9 cellular contexts compared by ENCODE assay signal in genomic region chr13:37001921-37002250, GRCh38. TPM values are rescaled to one million over a fixed set of nuclear protein-coding genes. Genes with fewer than 3 reads are reported as not detected.
DNase-seq lines count a peak whose midpoint lies in the region; ATAC-seq and TF ChIP-seq lines count a peak whose summit lies in the region.
"Had no signal": no experiment of that assay in that cellular context is flagged by ENCODE, and none has a peak within 500 bp of the region (broad histone marks: within the 10 kb centered on the region; RNA-seq: fewer than 3 reads in every experiment).

No MANE protein-coding gene starts in this region.

- H3K4me3 Mint-ChIP-seq in activated naive CD4-positive, alpha-beta T cell treated with anti-CD3 and anti-CD28 coated beads, Interleukin-2, amount 50 U/mL, for 24 hours: peak overlapping the region; percentile 99

- H3K9me3 ChIP-seq in SJSA1 (replicated peaks) (no peaks in the 10 kb centered on the region), stomach (no peaks in the 10 kb centered on the region)

- peaks cover 9% of the 10 kb centered on the region for H3K36me3 Mint-ChIP-seq in activated naive CD4-positive, alpha-beta T cell treated with anti-CD3 and anti-CD28 coated beads, Interleukin-2, amount 50 U/mL, for 24 hours

- no peak for TF ChIP-seq EP300 in stomach (IDR thresholded peaks at IDR 0.05)

- H3K27me3 Mint-ChIP-seq in activated naive CD4-positive, alpha-beta T cell treated with anti-CD3 and anti-CD28 coated beads, Interleukin-2, amount 50 U/mL, for 24 hours: no peaks in the 10 kb centered on the region

- no peak for DNase-seq in activated naive CD4-positive, alpha-beta T cell (lab: John Stamatoyannopoulos, UW)
- DNase-seq in SJSA1 (ENCODE audit: low read depth in 1 of 2, low spot score in 2 of 2) (no peak), fibroblast of mammary gland (ENCODE audit: low read depth) (no peak), stomach (no peak), DMS153 treated with DMSO at 0.1 percent for 48 hours (lab: John Stamatoyannopoulos, UW; ENCODE audit: unreplicated experiment) (no peak)
- DNase-seq: GOT3 had no signal

- H3K36me3 ChIP-seq in SJSA1 (peaks cover 55% of the 10 kb centered on the region), stomach (peaks cover 12 to 46% (median 41%) of the 10 kb centered on the region in 4 donors)

- H3K27me3 ChIP-seq in SJSA1 (replicated peaks): no peaks in the 10 kb centered on the region
- H3K27me3 ChIP-seq in stomach: no peaks in the 10 kb centered on the region

- no peak for TF ChIP-seq CTCF in fibroblast of mammary gland (conservative IDR thresholded peaks at IDR 0.05; ENCODE audit: control insufficient read depth, insufficient read depth, low read depth, low read length)
- TF ChIP-seq CTCF in stomach (IDR thresholded peaks at IDR 0.05): no peak

- 14 to 23% (median 17%) methylated on average over 3 of the region's 3 CpGs for WGBS in stomach, 5 donors

- H3K27ac ChIP-seq in SJSA1 (no peak overlapping the region), stomach (peak overlapping the region in 1 of 5 donors; percentile 96)

- no peaks in the 10 kb centered on the region for H3K9me3 Mint-ChIP-seq in activated naive CD4-positive, alpha-beta T cell treated with anti-CD3 and anti-CD28 coated beads, Interleukin-2, amount 50 U/mL, for 24 hours

- H3K27ac Mint-ChIP-seq in activated naive CD4-positive, alpha-beta T cell treated with anti-CD3 and anti-CD28 coated beads, Interleukin-2, amount 50 U/mL, for 24 hours: peak overlapping the region; percentile 100

- H3K4me1 ChIP-seq in SJSA1 (replicated peaks) (peaks cover 12% of the 10 kb centered on the region), stomach (peaks cover 18 to 33% (median 31%) of the 10 kb centered on the region in 4 donors)

- H3K4me3 ChIP-seq in SJSA1: peak overlapping the region; percentile 79
- H3K4me3 ChIP-seq in fibroblast of mammary gland (ENCODE audit: control insufficient read depth, low read depth, low read length): peak overlapping the region; percentile 88
- H3K4me3 ChIP-seq in stomach: peak overlapping the region in 3 of 4 donors; percentile 92 to 97 (median 94)

- no peak for TF ChIP-seq POLR2A in stomach (IDR thresholded peaks at IDR 0.05)

- intact Hi-C loops in stomach (cut with DNase I; ENCODE audit: low total_unique reads): no loop called here

- H3K4me1 Mint-ChIP-seq in activated naive CD4-positive, alpha-beta T cell treated with anti-CD3 and anti-CD28 coated beads, Interleukin-2, amount 50 U/mL, for 24 hours: peaks cover 32% of the 10 kb centered on the region

- ATAC-seq in HG02840 (IDR thresholded peaks at IDR 0.05; ENCODE audit: low FRiP score, unreplicated experiment): no peak
- no peak for ATAC-seq in HG03280 (IDR thresholded peaks at IDR 0.05; ENCODE audit: unreplicated experiment)

RNA-seq across cellular contexts. Expression of gene EXOSC8, which starts 1.3 kb away (rescaled TPM):
- 41.2 and 48.8 TPM in 2 replicates for total RNA-seq in SJSA1 (2014; rRNA removed; shearing (Covaris generic))
- total RNA-seq in stomach: 10 to 100 TPM; 15.6 to 42.8 (median 21.7) TPM
- 10 to 100 TPM; 28.8 to 45.1 (median 39.1) TPM for polyA plus RNA-seq in stomach

RNA-seq across cellular contexts. Expression of gene ALG5, which starts 2.7 kb away (rescaled TPM):
- total RNA-seq in SJSA1 (2014; rRNA removed; shearing (Covaris generic)): 30.4 and 39.4 TPM in 2 replicates
- 10 to 100 TPM in 3 of 5 donors, 1 to 10 TPM in 2; 1.2 to 61.1 (median 13.6) TPM for total RNA-seq in stomach
- polyA plus RNA-seq in stomach: 10 to 100 TPM; 35.5 to 43.2 (median 37.5) TPM

RNA-seq across cellular contexts. Expression of gene SUPT20H, which starts 57.6 kb away (rescaled TPM):
- 45.0 and 54.7 TPM in 2 replicates for total RNA-seq in SJSA1 (2014; rRNA removed; shearing (Covaris generic))
- total RNA-seq in stomach: 100 to 1,000 TPM in 2 of 5 donors, 10 to 100 TPM in 3; 36.4 to 152 (median 93.4) TPM
- polyA plus RNA-seq in stomach: 10 to 100 TPM; 16.9 to 22.5 (median 17.1) TPM
